In genomic region chr14:54784657-54785056, GRCh38 we compare ENCODE assay signal across 25 cellular contexts.
DNase-seq lines count a peak whose midpoint lies in the region; ATAC-seq, FAIRE-seq and TF ChIP-seq lines count a peak whose summit lies in the region.
"Had no signal": no experiment of that assay in that cellular context is flagged by ENCODE, and none has a peak within 500 bp of the region (broad histone marks: within the 10 kb centered on the region; RNA-seq: fewer than 3 reads in every experiment).

No MANE protein-coding gene starts in this region.

- H3K27me3 ChIP-seq in right atrium auricular region (no peaks in the 10 kb centered on the region), BE2C (no peaks in the 10 kb centered on the region)
- H3K27me3 ChIP-seq: breast epithelium, foreskin keratinocyte, uterus had no signal

- TF ChIP-seq CTCF in right atrium auricular region (IDR thresholded peaks at IDR 0.05) (no peak), BE2C (IDR thresholded peaks at IDR 0.05; ENCODE audit: low read depth, low read length) (no peak)

- peak overlapping the region in 1 of 2 donors; percentile 17 for H3K4me3 ChIP-seq in right atrium auricular region
- H3K4me3 ChIP-seq in BE2C (ENCODE audit: low read depth, low read length), result no peak overlapping the region
- H3K4me3 ChIP-seq: breast epithelium, uterus had no signal

- ATAC-seq in sciatic nerve, result no peak
- ATAC-seq in GM21447 (IDR thresholded peaks at IDR 0.05; ENCODE audit: unreplicated experiment), result no peak
- ATAC-seq: activated naive CD8-positive, alpha-beta T cell treated with anti-CD3 and anti-CD28 coated beads, Interleukin-2, amount 50 U/mL, for 24 hours; foreskin keratinocyte; naive thymus-derived CD4-positive, alpha-beta T cell had no signal

- FAIRE-seq in HTR-8/SVneo (lab: Jason Lieb, UNC), result peak; percentile 9
- FAIRE-seq: islet of Langerhans had no signal

- in situ Hi-C loops in ACHN (cut with HindIII; ENCODE audit: low pct_ligation_motif_present, low pct_unique_long_range_greater_than_20kb, low sequenced_read_pairs), result no loop called here

- H3K36me3 ChIP-seq in right atrium auricular region, result peaks cover 77% of the 10 kb centered on the region
- no peaks in the 10 kb centered on the region for H3K36me3 ChIP-seq in BE2C
- H3K36me3 ChIP-seq: breast epithelium, uterus had no signal

- H3K4me1 ChIP-seq in right atrium auricular region (peaks cover 5 to 42% of the 10 kb centered on the region in 2 donors), BE2C (peaks cover 3% of the 10 kb centered on the region)
- H3K4me1 ChIP-seq: breast epithelium, foreskin keratinocyte, uterus had no signal

- intact Hi-C loops in sciatic nerve (cut with DNase I), result no loop called here

- H3K27ac ChIP-seq in right atrium auricular region, result peak overlapping the region; percentile 88 to 97
- H3K27ac ChIP-seq: breast epithelium, epithelial cell of prostate, foreskin keratinocyte, uterus had no signal

- H3K9me3 ChIP-seq in right atrium auricular region (no peaks in the 10 kb centered on the region), BE2C (no peaks in the 10 kb centered on the region)
- H3K9me3 ChIP-seq: breast epithelium, uterus had no signal

- DNase-seq in HTR-8/SVneo (ENCODE audit: insufficient read length, low spot score) (no peak), cerebellar cortex (ENCODE audit: low spot score) (peak; percentile 49), right atrium auricular region (ENCODE audit: low spot score) (no peak), sciatic nerve (ENCODE audit: low spot score) (peak; percentile 42), DMS153 treated with DMSO at 0.1 percent for 48 hours (lab: John Stamatoyannopoulos, UW; ENCODE audit: unreplicated experiment) (no peak), BE2C (no peak), ACHN (no peak)
- DNase-seq: activated CD4-positive, alpha-beta memory T cell treated with anti-CD3 and anti-CD28 coated beads for 36 hours; activated CD4-positive, CD25-positive, alpha-beta regulatory T cell; activated gamma-delta T cell; activated naive CD8-positive, alpha-beta T cell treated with anti-CD3 and anti-CD28 coated beads, Interleukin-2, amount 50 U/mL, for 24 hours; activated T-cell treated with anti-CD3 and anti-CD28 coated beads for 4 hours; CD4-positive, alpha-beta T cell; foreskin keratinocyte; H7; naive thymus-derived CD4-positive, alpha-beta T cell; NCI-H1436; NCI-H2171 treated with DMSO at 0.1 percent for 48 hours; NCI-H524 treated with DMSO at 0.1 percent for 48 hours; occipital lobe; uterus had no signal

Comparison
In these comparisons a context has a peak if more than half of its experiments do, and no peak if none do; other contexts are left out.
1. DNase-seq: peak in cerebellar cortex (single experiment) and sciatic nerve (single experiment); none in HTR-8/SVneo (single experiment), right atrium auricular region (single experiment), DMS153 treated with DMSO at 0.1 percent for 48 hours (single experiment), BE2C (single experiment) and ACHN (single experiment).